ENCODE assay signal across 9 cellular contexts in the genomic region with DNA sequence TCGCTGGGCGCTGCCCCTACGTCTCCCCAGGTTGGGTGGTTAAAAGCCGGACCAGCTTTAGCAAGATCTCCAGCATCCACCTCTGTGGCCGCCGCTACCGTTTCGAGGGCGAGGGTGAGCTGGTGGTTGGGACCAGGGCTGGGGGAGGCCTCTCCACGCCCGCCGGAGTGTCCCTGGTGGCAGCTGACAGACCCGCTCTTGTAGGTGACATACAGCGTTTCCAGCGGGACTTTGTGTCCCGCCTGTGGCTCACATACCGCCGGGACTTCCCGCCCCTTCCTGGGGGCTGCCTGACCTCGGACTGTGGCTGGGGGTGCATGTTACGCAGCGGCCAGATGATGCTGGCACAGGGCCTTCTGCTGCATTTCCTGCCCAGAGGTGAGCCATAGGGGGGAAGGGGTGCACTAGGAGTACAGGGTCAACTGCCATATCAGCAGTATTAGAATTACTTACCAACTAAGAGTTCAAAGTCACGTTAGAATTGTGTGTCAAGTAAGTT. TPM values are rescaled to one million over a fixed set of nuclear protein-coding genes. Genes with fewer than 3 reads are reported as not detected.
DNase-seq lines count a peak whose midpoint lies in the region; ATAC-seq and TF ChIP-seq lines count a peak whose summit lies in the region.
"Had no signal": no experiment of that assay in that cellular context is flagged by ENCODE, and none has a peak within 500 bp of the region (broad histone marks: within the 10 kb centered on the region; RNA-seq: fewer than 3 reads in every experiment).

No MANE protein-coding gene starts in this region.

- TF ChIP-seq EP300 in upper lobe of left lung (IDR thresholded peaks at IDR 0.05), result no peak

- no peak for ATAC-seq in body of pancreas
- no peak for ATAC-seq in memory B cell (ENCODE audit: low read depth)
- ATAC-seq in upper lobe of left lung (ENCODE audit: low FRiP score in 2 of 2), result no peak

- TF ChIP-seq POLR2A in body of pancreas (IDR thresholded peaks at IDR 0.05) (no peak), upper lobe of left lung (IDR thresholded peaks at IDR 0.05) (no peak)

- H3K36me3 ChIP-seq in body of pancreas (replicated peaks in 1 of 2; ENCODE audit: insufficient read depth in 1 of 2, low read depth in 2 of 2), result peaks cover 0 to 10% of the 10 kb centered on the region in 2 donors
- peaks cover 7 to 33% (median 20%) of the 10 kb centered on the region in 4 donors for H3K36me3 ChIP-seq in upper lobe of left lung

- WGBS in body of pancreas, 2 donors, result 0 to 33% methylated on average over 1 to 23 of the region's 23 CpGs
- 27 to 42% methylated on average over 16 to 19 of the region's 23 CpGs for WGBS in upper lobe of left lung, 2 donors

- DNase-seq in activated naive CD4-positive, alpha-beta T cell treated with anti-CD3 and anti-CD28 coated beads for 36 hours, result peak; percentile 25
- DNase-seq in activated naive CD4-positive, alpha-beta T cell (lab: John Stamatoyannopoulos, UW), result no peak
- DNase-seq in body of pancreas (peak in 3 of 4 donors; percentile 27 to 52 (median 31)), memory B cell (ENCODE audit: low spot score in 2 of 2) (no peak), upper lobe of left lung (peak in 1 of 2 donors; percentile 80), NAMALWA (ENCODE audit: low spot score) (no peak), SHP77 (lab: John Stamatoyannopoulos, UW) (no peak), G401 (ENCODE audit: low spot score) (no peak)

- H3K27me3 ChIP-seq in body of pancreas, result no peaks in the 10 kb centered on the region
- no peaks in the 10 kb centered on the region for H3K27me3 ChIP-seq in upper lobe of left lung
- H3K27me3 ChIP-seq: SJCRH30 had no signal

- in situ Hi-C loops in G401 (cut with HindIII; ENCODE audit: low sequenced_read_pairs), result no loop called here

- peak overlapping the region; percentile 85 for H3K4me3 Mint-ChIP-seq in activated naive CD4-positive, alpha-beta T cell treated with anti-CD3 and anti-CD28 coated beads for 36 hours
- H3K4me3 Mint-ChIP-seq in memory B cell, result peak overlapping the region; percentile 86

- peaks cover 14% of the 10 kb centered on the region for H3K4me1 Mint-ChIP-seq in activated naive CD4-positive, alpha-beta T cell treated with anti-CD3 and anti-CD28 coated beads for 36 hours (ENCODE audit: low read depth)
- peaks cover 5% of the 10 kb centered on the region for H3K4me1 Mint-ChIP-seq in memory B cell

- no peaks in the 10 kb centered on the region for H3K27me3 Mint-ChIP-seq in activated naive CD4-positive, alpha-beta T cell treated with anti-CD3 and anti-CD28 coated beads for 36 hours (ENCODE audit: low read depth)
- peaks cover 3% of the 10 kb centered on the region for H3K27me3 Mint-ChIP-seq in memory B cell

- H3K9me3 ChIP-seq in body of pancreas, result no peaks in the 10 kb centered on the region
- no peaks in the 10 kb centered on the region for H3K9me3 ChIP-seq in upper lobe of left lung
- H3K9me3 ChIP-seq: SJCRH30 had no signal

- H3K9me3 Mint-ChIP-seq in activated naive CD4-positive, alpha-beta T cell treated with anti-CD3 and anti-CD28 coated beads for 36 hours, result no peaks in the 10 kb centered on the region
- no peaks in the 10 kb centered on the region for H3K9me3 Mint-ChIP-seq in memory B cell

- H3K4me1 ChIP-seq in body of pancreas, result peaks cover 26% of the 10 kb centered on the region
- peaks cover 9 to 23% (median 16%) of the 10 kb centered on the region in 4 donors for H3K4me1 ChIP-seq in upper lobe of left lung
- H3K4me1 ChIP-seq: SJCRH30 had no signal

- H3K4me3 ChIP-seq in body of pancreas, result no peak overlapping the region
- peak overlapping the region in 3 of 4 donors; percentile 76 to 87 (median 87) for H3K4me3 ChIP-seq in upper lobe of left lung

- CTCF ChIA-PET in activated naive CD4-positive, alpha-beta T cell treated with anti-CD3 and anti-CD28 coated beads for 36 hours (lab: Charles Lee), result interaction anchor here (0.6 to 2.1 kb wide), 2 partner anchors 38 to 52 kb away, joined by 3 to 8 read pairs; no protein-coding TSS in a partner anchor

- intact Hi-C loops in activated naive CD4-positive, alpha-beta T cell treated with anti-CD3 and anti-CD28 coated beads for 36 hours (cut with micrococcal nuclease), result no loop called here
- intact Hi-C loops in body of pancreas (cut with DNase I), result no loop called here

- TF ChIP-seq CTCF in body of pancreas (IDR thresholded peaks at IDR 0.05) (no peak), upper lobe of left lung (IDR thresholded peaks at IDR 0.05) (no peak)

- peak overlapping the region; percentile 77 to 98 (median 95) for H3K27ac ChIP-seq in body of pancreas
- H3K27ac ChIP-seq in upper lobe of left lung, result peak overlapping the region; percentile 85 to 96 (median 92)

- peak overlapping the region; percentile 84 for H3K27ac Mint-ChIP-seq in activated naive CD4-positive, alpha-beta T cell treated with anti-CD3 and anti-CD28 coated beads for 36 hours
- H3K27ac Mint-ChIP-seq in memory B cell, result peak overlapping the region; percentile 48

- H3K36me3 Mint-ChIP-seq in activated naive CD4-positive, alpha-beta T cell treated with anti-CD3 and anti-CD28 coated beads for 36 hours (ENCODE audit: low read depth), result peaks cover 5% of the 10 kb centered on the region
- peaks cover 7% of the 10 kb centered on the region for H3K36me3 Mint-ChIP-seq in memory B cell

RNA-seq across cellular contexts. Expression of gene ATG4D, which starts 1.1 kb away (rescaled TPM):
- total RNA-seq in activated naive CD4-positive, alpha-beta T cell treated with anti-CD3 and anti-CD28 coated beads for 36 hours, result 10 to 100 TPM; 21.6 to 22.5 TPM
- total RNA-seq in body of pancreas, result 10 to 100 TPM; 20.4 to 23.3 TPM
- total RNA-seq in upper lobe of left lung, result 10 to 100 TPM; 18.1 to 49.2 (median 27.7) TPM
- total RNA-seq in G401 (2014; rRNA removed; shearing (Covaris generic)), result 50.9 and 58.5 TPM in 2 replicates

RNA-seq across cellular contexts. Expression of gene KRI1, which starts 21.0 kb away (rescaled TPM):
- 10 to 100 TPM; 50.2 to 51.7 TPM for total RNA-seq in activated naive CD4-positive, alpha-beta T cell treated with anti-CD3 and anti-CD28 coated beads for 36 hours
- total RNA-seq in body of pancreas, result 10 to 100 TPM; 24.1 to 28.8 TPM
- 10 to 100 TPM; 13.1 to 74.4 (median 24.5) TPM for total RNA-seq in upper lobe of left lung
- 17.4 and 27.0 TPM in 2 replicates for total RNA-seq in G401 (2014; rRNA removed; shearing (Covaris generic))

RNA-seq across cellular contexts. Expression of gene CDKN2D, which starts 24.0 kb away (rescaled TPM):
- 10 to 100 TPM; 69.2 to 75.2 TPM for total RNA-seq in activated naive CD4-positive, alpha-beta T cell treated with anti-CD3 and anti-CD28 coated beads for 36 hours
- 1 to 10 TPM; 2.6 to 4.9 TPM for total RNA-seq in body of pancreas
- 10 to 100 TPM in 5 of 6 donors, 1 to 10 TPM in 1; 2.1 to 21.3 (median 15.9) TPM for total RNA-seq in upper lobe of left lung
- 12.4 and 15.6 TPM in 2 replicates for total RNA-seq in G401 (2014; rRNA removed; shearing (Covaris generic))

RNA-seq across cellular contexts. Expression of gene S1PR5, which starts 27.6 kb away (rescaled TPM):
- total RNA-seq in activated naive CD4-positive, alpha-beta T cell treated with anti-CD3 and anti-CD28 coated beads for 36 hours, result not detected
- total RNA-seq in body of pancreas (1 to 10 TPM; 1.0 to 1.6 TPM), upper lobe of left lung (1 to 10 TPM in 4 of 6 donors, under 1 TPM in 2; 0.49 to 2.7 (median 1.8) TPM)
- 13.5 and 22.1 TPM in 2 replicates for total RNA-seq in G401 (2014; rRNA removed; shearing (Covaris generic))

RNA-seq across cellular contexts. Expression of gene KEAP1, which starts 41.6 kb away (rescaled TPM):
- 10 to 100 TPM; 60.0 to 63.8 TPM for total RNA-seq in activated naive CD4-positive, alpha-beta T cell treated with anti-CD3 and anti-CD28 coated beads for 36 hours
- total RNA-seq in body of pancreas (10 to 100 TPM; 30.9 to 37.6 TPM), upper lobe of left lung (10 to 100 TPM; 34.6 to 85.1 (median 60.7) TPM)
- total RNA-seq in G401 (2014; rRNA removed; shearing (Covaris generic)), result 141 and 143 TPM in 2 replicates

Comparison
In these comparisons a context has a peak if more than half of its experiments do, and no peak if none do; other contexts are left out.
1. DNase-seq: peak in activated naive CD4-positive, alpha-beta T cell treated with anti-CD3 and anti-CD28 coated beads for 36 hours (single experiment) and body of pancreas (3 of 4); none in activated naive CD4-positive, alpha-beta T cell (0 of 4), memory B cell (0 of 2), NAMALWA (single experiment), SHP77 (0 of 2) and G401 (single experiment).
2. H3K4me3 ChIP-seq: peak in upper lobe of left lung (3 of 4); none in body of pancreas (0 of 2).